18 cellular contexts compared by ENCODE assay signal in the genomic region with DNA sequence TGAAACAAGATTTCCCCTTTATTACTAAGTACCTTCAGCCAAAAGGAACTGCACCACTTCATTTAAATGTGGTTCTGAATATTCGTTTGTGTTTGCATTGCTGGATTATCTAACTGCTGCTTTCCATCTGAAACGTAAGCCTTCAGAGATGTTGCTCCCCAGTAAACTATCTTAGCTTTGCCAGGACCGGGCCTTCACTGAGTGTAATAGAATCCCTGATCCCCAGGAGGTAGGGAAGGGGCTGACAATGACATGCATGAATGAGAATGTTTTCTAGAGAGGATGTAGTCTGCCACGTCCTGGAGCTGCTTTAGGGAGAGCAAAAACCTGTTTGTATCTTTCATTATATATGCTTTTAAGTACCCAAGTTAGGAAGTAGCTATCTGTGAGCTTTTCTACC. TPM values are rescaled to one million over a fixed set of nuclear protein-coding genes. Genes with fewer than 3 reads are reported as not detected.
A peak's percentile ranks its signal among the peaks of the same experiment; 100 is the strongest.
DNase-seq lines count a peak whose midpoint lies in the region; ATAC-seq and TF ChIP-seq lines count a peak whose summit lies in the region.
"Had no signal": no experiment of that assay in that cellular context is flagged by ENCODE, and none has a peak within 500 bp of the region (broad histone marks: within the 10 kb centered on the region; RNA-seq: fewer than 3 reads in every experiment).

No MANE protein-coding gene starts in this region.

- CTCF ChIA-PET in Caco-2 (lab: Charles Lee), result no interaction called here
- CTCF ChIA-PET in CD4-positive, alpha-beta memory T cell (lab: Charles Lee; ENCODE audit: partially characterized antibody), result no interaction called here

- intact Hi-C loops in Caco-2 (cut with micrococcal nuclease; ENCODE audit: unreplicated experiment), result no loop called here
- intact Hi-C loops in CD4-positive, alpha-beta memory T cell (cut with micrococcal nuclease), result no loop called here

- no peak for ATAC-seq in HG03342 (IDR thresholded peaks at IDR 0.05; ENCODE audit: unreplicated experiment)
- ATAC-seq: CD8-positive, alpha-beta T cell had no signal

- no TSS peak for BruUV-seq in Caco-2 (replicated peaks; lab: Mats Ljungman, UMichigan)

- H3K27ac Mint-ChIP-seq in nephron progenitor cell (peak overlapping the region; percentile 30), Caco-2 (ENCODE audit: unreplicated experiment) (no peak overlapping the region)
- H3K27ac Mint-ChIP-seq in CD4-positive, alpha-beta memory T cell, result no peak overlapping the region
- H3K27ac Mint-ChIP-seq: CD8-positive, alpha-beta T cell had no signal

- TF ChIP-seq CTCF in choroid plexus epithelial cell (conservative IDR thresholded peaks at IDR 0.05; ENCODE audit: low read depth, low read length) (no peak), nephron progenitor cell (IDR thresholded peaks at IDR 0.05) (no peak), Caco-2 (IDR thresholded peaks at IDR 0.05; ENCODE audit: insufficient read depth in 1 of 2, low read depth in 1 of 2, low read length in 1 of 2, severe bottlenecking in 1 of 2, unreplicated experiment in 1 of 2) (no peak)

- POLR2A ChIA-PET in Caco-2 (lab: Charles Lee), result interaction anchor here (0.6 kb wide), 1 partner anchor 757 kb away, joined by 6 read pairs; no protein-coding TSS in a partner anchor
- POLR2A ChIA-PET in CD4-positive, alpha-beta memory T cell (lab: Charles Lee; ENCODE audit: partially characterized antibody), result no interaction called here

- peaks cover 3% of the 10 kb centered on the region for H3K27me3 Mint-ChIP-seq in nephron progenitor cell (ENCODE audit: low read depth, poor library complexity)
- H3K27me3 Mint-ChIP-seq in Caco-2 (ENCODE audit: insufficient read depth, unreplicated experiment), result no peaks in the 10 kb centered on the region
- no peaks in the 10 kb centered on the region for H3K27me3 Mint-ChIP-seq in CD4-positive, alpha-beta memory T cell

- H3K4me3 ChIP-seq in H7 (ENCODE audit: insufficient read depth, low read depth, low read length) (no peak overlapping the region), HUES64 (ENCODE audit: low read length) (no peak overlapping the region), choroid plexus epithelial cell (ENCODE audit: low read depth, low read length) (no peak overlapping the region), Caco-2 (ENCODE audit: low read depth, low read length) (no peak overlapping the region)
- no peak overlapping the region for H3K4me3 ChIP-seq in CD4-positive, alpha-beta memory T cell (ENCODE audit: low read length in 2 of 2)
- H3K4me3 ChIP-seq: HAP-1, PC-9 had no signal

- H3K4me3 Mint-ChIP-seq in nephron progenitor cell (peak overlapping the region; percentile 1), Caco-2 (ENCODE audit: unreplicated experiment) (no peak overlapping the region)
- no peak overlapping the region for H3K4me3 Mint-ChIP-seq in CD4-positive, alpha-beta memory T cell
- H3K4me3 Mint-ChIP-seq: CD8-positive, alpha-beta T cell had no signal

- H3K27me3 ChIP-seq in H7 (ENCODE audit: control insufficient read depth, insufficient read depth, low read length) (no peaks in the 10 kb centered on the region), HUES64 (ENCODE audit: insufficient read depth, low read length) (no peaks in the 10 kb centered on the region), Caco-2 (replicated peaks; ENCODE audit: control insufficient read depth, insufficient read depth, low read length) (no peaks in the 10 kb centered on the region)
- no peaks in the 10 kb centered on the region for H3K27me3 ChIP-seq in CD4-positive, alpha-beta memory T cell (ENCODE audit: insufficient read depth, low read length)
- H3K27me3 ChIP-seq: BE2C had no signal

- H3K36me3 Mint-ChIP-seq in nephron progenitor cell (ENCODE audit: low read depth) (peaks cover 16% of the 10 kb centered on the region), Caco-2 (ENCODE audit: insufficient read depth, unreplicated experiment) (peaks cover 12% of the 10 kb centered on the region)
- no peaks in the 10 kb centered on the region for H3K36me3 Mint-ChIP-seq in CD4-positive, alpha-beta memory T cell
- H3K36me3 Mint-ChIP-seq: CD8-positive, alpha-beta T cell had no signal

- peaks cover 7% of the 10 kb centered on the region for H3K9me3 Mint-ChIP-seq in nephron progenitor cell
- no peaks in the 10 kb centered on the region for H3K9me3 Mint-ChIP-seq in Caco-2 (ENCODE audit: unreplicated experiment)
- peaks cover 0 to 7% (median 3%) of the 10 kb centered on the region in 8 donors for H3K9me3 Mint-ChIP-seq in CD4-positive, alpha-beta memory T cell

- WGBS in HUES64, result 35% methylated on average over 3 of the region's 4 CpGs

- peaks cover 6% of the 10 kb centered on the region; the same call in 1 of the 2 replicates for H3K9me3 ChIP-seq in HUES64 (ENCODE audit: insufficient read depth, low read depth, low read length)
- no peaks in the 10 kb centered on the region for H3K9me3 ChIP-seq in Caco-2
- no peaks in the 10 kb centered on the region for H3K9me3 ChIP-seq in CD4-positive, alpha-beta memory T cell (ENCODE audit: control insufficient read depth in 1 of 2, low read length in 2 of 2)
- H3K9me3 ChIP-seq: BE2C, HAP-1 had no signal

- peak; percentile 54 for DNase-seq in H7
- DNase-seq in choroid plexus epithelial cell (ENCODE audit: low read depth), result peak; percentile 34
- no peak for DNase-seq in nephron progenitor cell
- no peak for DNase-seq in Caco-2
- no peak for DNase-seq in CD4-positive, alpha-beta memory T cell
- DNase-seq: BE2C; CD8-positive, alpha-beta T cell; KBM-7; NCI-H1436; NCI-H2029; NCI-H748 treated with DMSO at 0.1 percent for 48 hours; PC-9; SW 1271 had no signal

- H3K4me1 Mint-ChIP-seq in nephron progenitor cell, result peaks cover 24% of the 10 kb centered on the region
- H3K4me1 Mint-ChIP-seq in Caco-2 (ENCODE audit: low read depth, unreplicated experiment), result no peaks in the 10 kb centered on the region
- H3K4me1 Mint-ChIP-seq in CD4-positive, alpha-beta memory T cell, result no peaks in the 10 kb centered on the region

- no peak overlapping the region for H3K9ac ChIP-seq in HUES64 (ENCODE audit: low read depth, low read length)

- H3K4me1 ChIP-seq in HUES64 (ENCODE audit: insufficient read depth, low read length) (peaks cover 25% of the 10 kb centered on the region), Caco-2 (no peaks in the 10 kb centered on the region)
- no peaks in the 10 kb centered on the region for H3K4me1 ChIP-seq in CD4-positive, alpha-beta memory T cell (ENCODE audit: insufficient read depth, low read length)
- H3K4me1 ChIP-seq: BE2C, HAP-1 had no signal

- H3K36me3 ChIP-seq in H7 (replicated peaks; ENCODE audit: control insufficient read depth, insufficient read depth, low read length) (no peaks in the 10 kb centered on the region; the same call in 1 of the 2 replicates), HUES64 (ENCODE audit: insufficient read depth, low read length) (no peaks in the 10 kb centered on the region), Caco-2 (ENCODE audit: control insufficient read depth, insufficient read depth, low read length) (no peaks in the 10 kb centered on the region)
- no peaks in the 10 kb centered on the region for H3K36me3 ChIP-seq in CD4-positive, alpha-beta memory T cell (ENCODE audit: insufficient read depth, low read length)
- H3K36me3 ChIP-seq: BE2C, HAP-1 had no signal

- H3K27ac ChIP-seq in HUES64 (ENCODE audit: low read depth, low read length), result peak overlapping the region; percentile 23; the same call in 1 of the 2 replicates
- no peak overlapping the region for H3K27ac ChIP-seq in CD4-positive, alpha-beta memory T cell (ENCODE audit: low read depth, low read length)
- H3K27ac ChIP-seq: PC-9 had no signal

RNA-seq across cellular contexts. Expression of a gene that starts 19.5 kb away (rescaled TPM):
- total RNA-seq in H7 (2014; rRNA removed; shearing (Covaris generic)), result 0.07 TPM in 1 of 2 replicates, not detected in the other
- polyA plus RNA-seq in HUES64 (2013, experiment 1 of 2), result 0.10 TPM
- 0.13 TPM for polyA plus RNA-seq in HUES64 (2013, experiment 2 of 2)
- total RNA-seq in Caco-2 (2022), result not detected in 2 replicates
- total RNA-seq in CD4-positive, alpha-beta memory T cell, result not detected
- polyA plus RNA-seq in CD4-positive, alpha-beta memory T cell, result not detected
- total RNA-seq: CD8-positive, alpha-beta T cell; PC-9; SK-MEL-5; T-helper 2 cell treated with Interferon-gamma antibody and Interleukin-4, amounts not matched to agents 100 ng/mL and 5 ng/mL, for 36 hours had no signal

Comparison
In these comparisons a context has a peak if more than half of its experiments do, and no peak if none do; other contexts are left out.
1. DNase-seq: peak in H7 (single experiment) and choroid plexus epithelial cell (single experiment); none in nephron progenitor cell (single experiment), Caco-2 (0 of 2) and CD4-positive, alpha-beta memory T cell (0 of 5).